In the genomic region with DNA sequence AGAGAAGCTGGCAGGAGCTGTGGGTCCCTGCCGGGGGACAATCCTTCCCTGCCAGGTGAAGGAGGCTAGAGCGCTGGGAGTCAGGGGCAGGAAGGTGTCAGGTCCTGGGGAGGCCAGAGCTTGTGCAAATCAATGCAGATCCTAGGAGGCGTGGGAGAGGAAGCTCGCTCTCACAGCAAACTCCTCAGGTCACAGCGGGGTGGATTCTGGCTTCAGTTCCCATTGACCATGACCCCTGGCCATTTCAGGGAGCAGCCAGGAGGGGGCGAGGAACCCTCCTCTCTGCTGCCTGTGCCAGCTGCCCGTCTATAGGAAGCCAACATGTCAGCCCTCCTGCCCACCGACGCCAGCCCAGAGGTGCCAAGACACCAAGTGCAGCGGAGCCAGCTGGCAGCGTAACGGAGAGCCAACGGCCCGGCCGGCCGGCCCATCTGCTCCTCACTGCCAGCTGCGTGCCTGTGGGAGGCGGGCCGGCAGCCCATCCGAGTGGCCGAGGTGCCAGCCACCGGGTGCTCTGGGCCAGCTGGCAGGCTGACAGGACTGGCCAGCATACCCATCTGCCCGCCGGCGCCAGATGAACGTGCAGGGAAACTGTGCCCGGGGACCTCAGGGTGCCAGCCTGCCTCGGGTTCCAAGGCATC, we compare ENCODE assay signal across 10 cellular contexts.
DNase-seq lines count a peak whose midpoint lies in the region; ATAC-seq and TF ChIP-seq lines count a peak whose summit lies in the region.
"Had no signal": no experiment of that assay in that cellular context is flagged by ENCODE, and none has a peak within 500 bp of the region (broad histone marks: within the 10 kb centered on the region; RNA-seq: fewer than 3 reads in every experiment).

No MANE protein-coding gene starts in this region.

- H3K9me3 ChIP-seq in GM23248 (ENCODE audit: low read depth): no peaks in the 10 kb centered on the region
- H3K9me3 ChIP-seq in cardiac muscle cell (ENCODE audit: low read depth): no peaks in the 10 kb centered on the region
- no peaks in the 10 kb centered on the region for H3K9me3 ChIP-seq in prostate gland
- H3K9me3 ChIP-seq: left lung had no signal

- H3K36me3 ChIP-seq in GM23248 (ENCODE audit: low read depth) (no peaks in the 10 kb centered on the region), cardiac muscle cell (no peaks in the 10 kb centered on the region), prostate gland (no peaks in the 10 kb centered on the region)
- H3K36me3 ChIP-seq: left lung had no signal

- no peaks in the 10 kb centered on the region for H3K27me3 Mint-ChIP-seq in Calu3 (ENCODE audit: unreplicated experiment)

- peak; percentile 37 for TF ChIP-seq CTCF in cardiac muscle cell (IDR thresholded peaks at IDR 0.05; ENCODE audit: low read depth, low read length)
- TF ChIP-seq CTCF in prostate gland (IDR thresholded peaks at IDR 0.05): no peak
- TF ChIP-seq CTCF in Calu3 (IDR thresholded peaks at IDR 0.05; ENCODE audit: unreplicated experiment): no peak

- CTCF ChIA-PET in Calu3 (lab: Charles Lee): no interaction called here

- WGBS in GM23248 (ENCODE audit: low coverage in 1 of 2, low lambda C conversion rate in 2 of 2, missing lambda C conversion rate in 2 of 2), 2 experiments: 30 to 42% methylated on average over 27 of the region's 28 CpGs
- 23% methylated on average over 19 of the region's 28 CpGs for WGBS in prostate gland

- no peaks in the 10 kb centered on the region for H3K4me1 ChIP-seq in GM23248 (ENCODE audit: insufficient read depth)
- no peaks in the 10 kb centered on the region for H3K4me1 ChIP-seq in cardiac muscle cell (ENCODE audit: low read depth)
- no peaks in the 10 kb centered on the region for H3K4me1 ChIP-seq in prostate gland (replicated peaks)
- H3K4me1 ChIP-seq: left lung had no signal

- peaks cover 10% of the 10 kb centered on the region; the same call in 1 of the 2 replicates for H3K27me3 ChIP-seq in GM23248 (replicated peaks; ENCODE audit: insufficient read depth)
- peaks cover 41% of the 10 kb centered on the region for H3K27me3 ChIP-seq in cardiac muscle cell
- no peaks in the 10 kb centered on the region for H3K27me3 ChIP-seq in prostate gland (replicated peaks; ENCODE audit: insufficient read depth)

- no peaks in the 10 kb centered on the region for H4K20me1 ChIP-seq in GM23248 (ENCODE audit: insufficient read depth)

- H3K36me3 Mint-ChIP-seq in Calu3 (ENCODE audit: insufficient read depth, unreplicated experiment): peaks cover 4% of the 10 kb centered on the region

- in situ Hi-C loops in GM23248 (cut with MboI): no loop called here

- intact Hi-C loops in prostate gland (cut with DNase I): no loop called here
- intact Hi-C loops in Calu3 (cut with micrococcal nuclease; ENCODE audit: unreplicated experiment): no loop called here

- no peak overlapping the region for H3K27ac ChIP-seq in GM23248
- no peak overlapping the region for H3K27ac ChIP-seq in cardiac muscle cell
- no peak overlapping the region for H3K27ac ChIP-seq in prostate gland
- H3K27ac ChIP-seq: left lung had no signal

- no peak overlapping the region for H2AFZ ChIP-seq in GM23248

- no peak overlapping the region for H3K4me2 ChIP-seq in GM23248 (ENCODE audit: unreplicated experiment)

- H3K4me3 ChIP-seq in GM23248 (no peak overlapping the region), cardiac muscle cell (no peak overlapping the region), prostate gland (no peak overlapping the region)
- H3K4me3 ChIP-seq: left lung had no signal

- H3K4me3 Mint-ChIP-seq in Calu3 (ENCODE audit: low read depth, unreplicated experiment): no peak overlapping the region
- H3K4me3 Mint-ChIP-seq: activated naive CD4-positive, alpha-beta T cell treated with anti-CD3 and anti-CD28 coated beads for 36 hours had no signal

- no peaks in the 10 kb centered on the region for H3K9me2 ChIP-seq in GM23248 (ENCODE audit: insufficient read depth)

- TF ChIP-seq POLR2A in prostate gland (IDR thresholded peaks at IDR 0.05): no peak

- DNase-seq in GM23248: peak; percentile 27
- peak; percentile 4 for DNase-seq in RPMI8226
- DNase-seq in cardiac muscle cell (ENCODE audit: low read depth in 1 of 2, low spot score in 1 of 2): peak; percentile 4 to 49
- peak; percentile 16 for DNase-seq in prostate gland (ENCODE audit: low spot score)
- DNase-seq in Calu3: no peak
- DNase-seq in activated CD4-positive, alpha-beta T cell treated with anti-CD3 and anti-CD28 coated beads for 4 hours: no peak
- DNase-seq: activated naive CD4-positive, alpha-beta T cell treated with anti-CD3 and anti-CD28 coated beads for 36 hours had no signal

- ATAC-seq in HG02938 (IDR thresholded peaks at IDR 0.05; ENCODE audit: unreplicated experiment) (no peak), GM18907 (IDR thresholded peaks at IDR 0.05; ENCODE audit: unreplicated experiment) (no peak)
- ATAC-seq: left lung had no signal

- no peaks in the 10 kb centered on the region for H3F3A ChIP-seq in GM23248 (ENCODE audit: insufficient read depth)

- no peak overlapping the region for H3K27ac Mint-ChIP-seq in Calu3 (ENCODE audit: unreplicated experiment)
- H3K27ac Mint-ChIP-seq: activated naive CD4-positive, alpha-beta T cell treated with anti-CD3 and anti-CD28 coated beads for 36 hours had no signal

- no peaks in the 10 kb centered on the region for H3K79me2 ChIP-seq in GM23248 (ENCODE audit: insufficient read depth)

- no peaks in the 10 kb centered on the region for H3K4me1 Mint-ChIP-seq in Calu3 (ENCODE audit: low read depth, unreplicated experiment)

- no TSS peak for BruUV-seq in Calu3 (replicated peaks; lab: Mats Ljungman, UMichigan)

- no peaks in the 10 kb centered on the region for H3K9me3 Mint-ChIP-seq in Calu3 (ENCODE audit: low read depth, unreplicated experiment)

- H3K9ac ChIP-seq in GM23248: no peak overlapping the region

Comparison
In these comparisons a context has a peak if more than half of its experiments do, and no peak if none do; other contexts are left out.
1. DNase-seq: peak in GM23248 (single experiment), RPMI8226 (single experiment), cardiac muscle cell (2 of 2) and prostate gland (single experiment); none in Calu3 (single experiment) and activated CD4-positive, alpha-beta T cell treated with anti-CD3 and anti-CD28 coated beads for 4 hours (0 of 2).